In the genomic region with DNA sequence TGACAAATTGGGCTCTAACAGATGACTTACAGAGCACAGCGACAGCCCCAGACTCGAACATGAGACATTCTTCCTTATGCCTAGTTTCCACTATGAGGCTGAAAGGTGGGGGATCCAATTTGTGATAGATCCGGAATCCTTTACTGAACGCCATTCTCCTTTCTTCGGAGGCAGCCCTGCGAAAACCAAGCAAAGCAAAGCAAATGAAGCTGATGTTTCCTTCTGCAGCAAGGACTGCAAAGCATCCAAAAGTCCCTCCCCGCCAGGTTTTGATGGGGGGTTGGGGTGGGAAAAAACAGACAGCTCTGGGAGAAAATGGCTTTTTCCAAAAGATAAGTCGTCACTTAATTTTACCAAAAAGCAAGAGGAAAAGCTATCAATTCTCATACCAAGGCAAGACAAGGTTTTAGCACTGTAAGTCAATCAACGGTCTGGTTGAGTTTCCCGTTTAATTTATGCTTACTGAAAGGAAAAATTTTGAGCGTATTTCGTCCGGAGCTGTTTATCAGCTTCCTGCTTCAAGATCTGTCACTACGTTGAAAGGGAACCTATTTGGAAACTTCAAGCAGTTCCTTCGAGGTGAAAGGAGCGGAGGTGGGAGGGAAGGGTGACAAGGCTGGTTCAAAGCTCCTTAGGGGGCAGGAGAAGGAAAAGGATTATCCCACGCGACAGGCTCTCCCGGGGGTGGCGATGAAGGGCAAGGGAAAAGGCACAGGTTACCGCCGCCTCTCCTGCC, we compare ENCODE assay signal across 8 cellular contexts. TPM values are rescaled to one million over a fixed set of nuclear protein-coding genes. Genes with fewer than 3 reads are reported as not detected.
DNase-seq lines count a peak whose midpoint lies in the region; ATAC-seq and TF ChIP-seq lines count a peak whose summit lies in the region.

No MANE protein-coding gene starts in this region.

- H3K9ac ChIP-seq in skeletal muscle tissue (ENCODE audit: low read depth in 1 of 3, low read length in 3 of 3), result peak overlapping the region; percentile 79 to 93 (median 86)

- H3K9me3 ChIP-seq in skeletal muscle tissue (ENCODE audit: control insufficient read depth in 3 of 3, low read length in 3 of 3), result no peaks in the 10 kb centered on the region

- H3K27ac ChIP-seq in brain microvascular endothelial cell (peak overlapping the region; percentile 62), skeletal muscle tissue (ENCODE audit: low read depth, low read length) (peak overlapping the region; percentile 93)

- TF ChIP-seq CTCF in brain microvascular endothelial cell (IDR thresholded peaks at IDR 0.05; ENCODE audit: low read depth, low read length, missing control alignments), result no peak

- peaks cover 11 to 17% (median 12%) of the 10 kb centered on the region in 3 donors for H3K4me1 ChIP-seq in skeletal muscle tissue (ENCODE audit: control insufficient read depth in 3 of 3, insufficient read depth in 3 of 3, low read length in 3 of 3)

- H3K4me3 ChIP-seq in brain microvascular endothelial cell (ENCODE audit: low read depth, low read length) (peak overlapping the region; percentile 81), skeletal muscle tissue (ENCODE audit: low read length in 3 of 3) (peak overlapping the region; percentile 82 to 95 (median 85))

- no peaks in the 10 kb centered on the region for H3K27me3 ChIP-seq in brain microvascular endothelial cell (replicated peaks)
- H3K27me3 ChIP-seq in skeletal muscle tissue (ENCODE audit: control insufficient read depth in 3 of 3, insufficient read depth in 3 of 3, low read length in 3 of 3), result no peaks in the 10 kb centered on the region

- DNase-seq in D341Med (ENCODE audit: low spot score) (peak; percentile 73), SIG-M5 (lab: John Stamatoyannopoulos, UW) (peak; percentile 8), brain microvascular endothelial cell (peak; percentile 7), iPS-NIHi7 (ENCODE audit: extremely low spot score) (peak; percentile 24)

- no peaks in the 10 kb centered on the region for H3K36me3 ChIP-seq in brain microvascular endothelial cell (replicated peaks)
- H3K36me3 ChIP-seq in skeletal muscle tissue (ENCODE audit: control insufficient read depth in 3 of 3, insufficient read depth in 3 of 3, low read length in 3 of 3), result peaks cover 0 to 1% (median 0%) of the 10 kb centered on the region in 3 donors

- ATAC-seq in HG03139 (IDR thresholded peaks at IDR 0.05; ENCODE audit: unreplicated experiment) (peak; percentile 1), HG03521 (IDR thresholded peaks at IDR 0.05; ENCODE audit: unreplicated experiment) (no peak), HG02623 (IDR thresholded peaks at IDR 0.05; ENCODE audit: unreplicated experiment) (no peak)

- in situ Hi-C loops in brain microvascular endothelial cell (cut with HindIII; ENCODE audit: low pct_ligation_motif_present, low sequenced_read_pairs), result no loop called here

RNA-seq across cellular contexts. Expression of gene SYNJ1, which starts 0.9 kb away (rescaled TPM):
- total RNA-seq in skeletal muscle tissue, result 4.7 TPM

RNA-seq across cellular contexts. Expression of gene PAXBP1, which starts 44.6 kb away (rescaled TPM):
- total RNA-seq in skeletal muscle tissue, result 19.3 TPM

Comparison
In these comparisons a context has a peak if more than half of its experiments do, and no peak if none do; other contexts are left out.
1. DNase-seq: peak in every context shown above with its lines; median percentile 73 in D341Med; 24 in iPS-NIHi7; 8 in SIG-M5; 7 in brain microvascular endothelial cell.